ENCODE assay signal across 8 cellular contexts in the genomic region with DNA sequence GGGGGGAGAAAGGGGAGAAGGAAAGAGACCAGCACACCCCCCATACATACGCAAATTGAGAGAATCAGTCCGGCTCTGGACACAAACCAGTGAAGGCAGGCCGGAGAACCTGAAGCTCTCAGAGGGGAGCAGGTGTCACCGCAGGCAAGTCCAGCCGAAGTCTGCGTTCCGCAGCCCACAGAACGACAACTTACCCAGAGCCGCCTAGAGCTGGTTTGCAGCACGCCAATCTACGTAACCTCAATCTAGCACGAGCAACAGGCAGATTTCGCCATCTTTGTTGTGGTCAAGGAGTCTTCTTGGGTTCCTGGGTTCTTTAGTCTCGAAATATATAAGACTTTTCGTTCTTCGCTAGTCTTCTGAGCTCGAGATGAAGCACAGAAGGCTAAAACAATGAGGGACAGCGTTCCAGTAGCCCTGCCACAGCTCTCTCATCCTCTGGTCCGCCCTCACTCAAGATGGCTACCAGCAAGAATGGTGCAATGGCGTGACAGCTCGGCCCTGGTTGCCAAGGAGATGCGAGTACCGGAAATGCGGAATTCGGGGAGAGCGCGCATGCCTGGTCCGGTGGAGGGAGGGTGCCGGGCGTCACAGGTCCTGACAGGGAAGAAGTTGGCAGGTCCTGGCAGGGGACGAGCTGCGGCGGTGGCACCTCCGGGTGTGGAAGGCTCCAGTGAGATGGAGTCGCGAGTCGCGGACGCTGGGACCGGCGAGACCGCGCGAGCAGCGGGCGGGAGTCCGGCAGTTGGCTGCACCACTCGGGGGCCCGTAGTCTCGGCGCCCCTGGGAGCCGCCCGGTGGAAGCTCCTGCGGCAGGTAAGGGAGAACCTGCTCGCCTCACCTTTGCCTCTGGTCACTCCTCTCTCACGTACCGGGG. TPM values are rescaled to one million over a fixed set of nuclear protein-coding genes. Genes with fewer than 3 reads are reported as not detected.
DNase-seq lines count a peak whose midpoint lies in the region; ATAC-seq and TF ChIP-seq lines count a peak whose summit lies in the region.

TSS of gene CAMKMT (plus strand) at position 618 of the 877 bp plus-strand sequence.
TSS of gene PREPL (minus strand) at position 165 of the 877 bp plus-strand sequence. CDS start 15,152 bp downstream, outside the sequence.

- peak within 1 kb of the TSS; percentile 100 for H4K91ac ChIP-seq in IMR-90 (ENCODE audit: insufficient read depth, low read depth, low read length)

- H3K27me3 ChIP-seq in IMR-90 (ENCODE audit: control insufficient read depth, insufficient read depth, low read length) (no peaks in the 10 kb centered on the region), mononuclear cell (ENCODE audit: insufficient read depth, low read length) (no peaks in the 10 kb centered on the region)

- peak within 1 kb of the TSS; percentile 100 for H3K4ac ChIP-seq in IMR-90 (ENCODE audit: low read depth, low read length)

- H2BK120ac ChIP-seq in IMR-90 (ENCODE audit: low read depth, low read length) = peak within 1 kb of the TSS; percentile 99

- peak; percentile 86 for TF ChIP-seq POLR2A in IMR-90 (IDR thresholded peaks at IDR 0.05; ENCODE audit: low read depth, low read length)

- H3K4me3 ChIP-seq in IMR-90 (ENCODE audit: insufficient read depth, low read depth, low read length) (peak within 1 kb of the TSS; percentile 58), epithelial cell of esophagus (ENCODE audit: low read length) (peak within 1 kb of the TSS; percentile 83), mononuclear cell (ENCODE audit: low read length) (peak within 1 kb of the TSS; percentile 89)

- no peak for TF ChIP-seq CTCF in IMR-90 (conservative IDR thresholded peaks at IDR 0.05; ENCODE audit: low read depth, low read length)
- TF ChIP-seq CTCF in epithelial cell of esophagus (IDR thresholded peaks at IDR 0.05; ENCODE audit: insufficient read depth, low read depth, low read length, missing control alignments) = peak; percentile 7

- H3K9me3 ChIP-seq in IMR-90 (ENCODE audit: control insufficient read depth, insufficient read depth, low read length) (no peaks in the 10 kb centered on the region), mononuclear cell (ENCODE audit: low read depth, low read length) (no peaks in the 10 kb centered on the region)

- intact Hi-C loops in IMR-90 (cut with micrococcal nuclease) = loop anchor here (1.0 to 10.0 kb wide), 3 partner anchors 117 to 277 kb away; no protein-coding TSS in a partner anchor

- H4K20me1 ChIP-seq in IMR-90 (ENCODE audit: insufficient read depth, low read length) = peaks cover 3% of the 10 kb centered on the region; the same call in 1 of the 2 replicates

- no peaks in the 10 kb centered on the region for H3K9me1 ChIP-seq in IMR-90 (ENCODE audit: insufficient read depth, low read length)

- CTCF ChIA-PET in IMR-90 (lab: Yijun Ruan, JAX) = interaction anchor here (1.2 kb wide), 1 partner anchor 31 kb away, joined by 3 read pairs; no protein-coding TSS in a partner anchor

- H3K56ac ChIP-seq in IMR-90 (ENCODE audit: extremely low read depth, insufficient read depth, low read length) = peak within 1 kb of the TSS; percentile 100

- peak within 1 kb of the TSS; percentile 93 for H2AFZ ChIP-seq in IMR-90 (replicated peaks; ENCODE audit: low read length, poor library complexity)

- 0% methylated on average over 28 of the region's 57 CpGs; no CpG with 5 or more reads in 1 of the 2 experiments for whole genome bisulfite sequencing in IMR-90 (ENCODE audit: extremely low coverage in 2 of 2, insufficient read length in 1 of 2), 2 experiments

- dilution Hi-C loops in IMR-90 (cut with HindIII; ENCODE audit: low sequenced_read_pairs, unreplicated experiment) = no loop called here

- peak within 1 kb of the TSS; percentile 90 to 98 for H4K8ac ChIP-seq in IMR-90 (ENCODE audit: low read depth in 2 of 2, low read length in 2 of 2)

- peak within 1 kb of the TSS; percentile 92 for H2AK9ac ChIP-seq in IMR-90 (replicated peaks; ENCODE audit: low read depth, low read length, poor library complexity)

- H3K4me1 ChIP-seq in IMR-90 (ENCODE audit: control insufficient read depth, insufficient read depth, low read length) (no peaks in the 10 kb centered on the region), mononuclear cell (ENCODE audit: insufficient read depth, low read length) (peaks cover 16% of the 10 kb centered on the region)

- H3K14ac ChIP-seq in IMR-90 (replicated peaks; ENCODE audit: low read depth, low read length) = peak within 1 kb of the TSS; percentile 100

- H3K27ac ChIP-seq in IMR-90 (ENCODE audit: insufficient read depth, low read length) = peak within 1 kb of the TSS; percentile 98

- H3K4me2 ChIP-seq in IMR-90 (ENCODE audit: low read depth, low read length) = peak within 1 kb of the TSS; percentile 99

- in situ Hi-C loops in IMR-90 (cut with MboI; ENCODE audit: low sequenced_read_pairs) = no loop called here

- peak within 1 kb of the TSS; percentile 98 for H2BK20ac ChIP-seq in IMR-90 (ENCODE audit: low read depth, low read length)

- peak within 1 kb of the TSS; percentile 99 for H2BK5ac ChIP-seq in IMR-90 (ENCODE audit: low read depth, low read length, poor library complexity, severe bottlenecking)

- H3K23ac ChIP-seq in IMR-90 (ENCODE audit: low read depth, low read length) = peak within 1 kb of the TSS; percentile 100

- ATAC-seq in GM21528 (IDR thresholded peaks at IDR 0.05; ENCODE audit: low FRiP score, unreplicated experiment) (peak; percentile 88), IMR-90 (ENCODE audit: low read depth) (peak; percentile 92)

- no peak for TF ChIP-seq RAD21 in IMR-90 (IDR thresholded peaks at IDR 0.05; ENCODE audit: low read length)

- peak within 1 kb of the TSS; percentile 98 for H3K9ac ChIP-seq in IMR-90 (ENCODE audit: low read depth, low read length)

- no peaks in the 10 kb centered on the region for H3K36me3 ChIP-seq in IMR-90 (ENCODE audit: control insufficient read depth, insufficient read depth, low read length)

- H2AK5ac ChIP-seq in IMR-90 (ENCODE audit: low read depth, low read length) = peak within 1 kb of the TSS; percentile 91; the same call in 1 of the 2 replicates

- DNase-seq in DMS 273 treated with DMSO at 0.1 percent for 48 hours (lab: John Stamatoyannopoulos, UW) (peak; percentile 88), IMR-90 (peak; percentile 97), OCI-M1 (lab: John Stamatoyannopoulos, UW) (peak; percentile 97), activated T-cell treated with anti-CD3 and anti-CD28 coated beads for 24 hours (ENCODE audit: low read depth) (peak; percentile 98), epithelial cell of esophagus (ENCODE audit: low read depth) (peak; percentile 99)
- DNase-seq in stimulated activated CD8-positive, alpha-beta memory T cell treated with anti-CD3 and anti-CD28 coated beads, Interleukin-4, amount 100 ng/mL, for 1 hour (ENCODE audit: low read depth in 2 of 2, low spot score in 1 of 2) = peak; percentile 95 to 98

- H3K79me1 ChIP-seq in IMR-90 (ENCODE audit: low read depth in 1 of 2, low read length in 2 of 2) = peaks cover 17 to 26% of the 10 kb centered on the region in 2 experiments

- POLR2A ChIA-PET in IMR-90 (lab: Charles Lee; ENCODE audit: unreplicated experiment) = interaction anchor here (0.6 to 0.8 kb wide), 2 partner anchors 13 to 171 kb away, joined by 3 to 5 read pairs; no protein-coding TSS in a partner anchor

- H3K18ac ChIP-seq in IMR-90 (ENCODE audit: low read depth, low read length) = peak within 1 kb of the TSS; percentile 99

- H4K5ac ChIP-seq in IMR-90 (ENCODE audit: low read depth, low read length) = peak within 1 kb of the TSS; percentile 98

- BruUV-seq in IMR-90 (replicated peaks; lab: Mats Ljungman, UMichigan) = no TSS peak

- H2BK15ac ChIP-seq in IMR-90 (ENCODE audit: low read depth, low read length) = peak within 1 kb of the TSS; percentile 100

TF ChIP-seq in IMR-90, 13 proteins besides CTCF, POLR2A, EP300 and RAD21 (continues in another document):
- TF ChIP-seq SMC3 (IDR thresholded peaks at IDR 0.05; ENCODE audit: low read depth, low read length) (no peak), CEBPB (IDR thresholded peaks at IDR 0.05; ENCODE audit: low read depth, low read length) (peak; percentile 95), BHLHE40 (IDR thresholded peaks at IDR 0.05; ENCODE audit: low read depth, low read length) (peak; percentile 90), FOS (IDR thresholded peaks at IDR 0.05; ENCODE audit: low read depth, low read length) (no peak), RCOR1 (IDR thresholded peaks at IDR 0.05; ENCODE audit: insufficient replicate concordance, low read length) (peak; percentile 25), ELK1 (IDR thresholded peaks at IDR 0.05; ENCODE audit: borderline replicate concordance, low read depth, low read length) (no peak), MAFK (IDR thresholded peaks at IDR 0.05; ENCODE audit: low read depth, low read length) (no peak), MXI1 (IDR thresholded peaks at IDR 0.05; ENCODE audit: borderline replicate concordance, low read depth, low read length) (peak; percentile 66; the same call in 1 of the 2 replicates), NFE2L2 (IDR thresholded peaks at IDR 0.05; ENCODE audit: low read depth, low read length) (no peak), CHD1 (IDR thresholded peaks at IDR 0.05; ENCODE audit: low read depth, low read length) (no peak), RFX5 (IDR thresholded peaks at IDR 0.05; ENCODE audit: low read depth, low read length) (no peak), MAZ (IDR thresholded peaks at IDR 0.05; ENCODE audit: borderline replicate concordance, low read depth, low read length) (peak; percentile 71; the same call in 1 of the 2 replicates)

RNA-seq across cellular contexts. Expression of gene CAMKMT, which starts in this region (rescaled TPM):
- total RNA-seq in IMR-90 (2012; rRNA removed) (6.7 and 6.8 TPM in 2 replicates), mononuclear cell (13.9 TPM)
- 3.7 and 4.4 TPM in 2 replicates for polyA plus RNA-seq in IMR-90 (2012; rRNA removed)
- 2.0 and 3.1 TPM in 2 replicates for polyA plus RNA-seq in IMR-90 (2012; cell fraction: cytosol; rRNA removed)
- polyA plus RNA-seq in IMR-90 (2012; cell fraction: nucleus; rRNA removed; ENCODE audit: low replicate concordance) = 0.95 and 3.8 TPM in 2 replicates

RNA-seq across cellular contexts. Expression of gene PREPL, which starts in this region (rescaled TPM):
- total RNA-seq in IMR-90 (2012; rRNA removed) (39.6 and 59.2 TPM in 2 replicates), mononuclear cell (19.4 TPM)
- 22.8 and 27.6 TPM in 2 replicates for polyA plus RNA-seq in IMR-90 (2012; rRNA removed)
- polyA plus RNA-seq in IMR-90 (2012; cell fraction: cytosol; rRNA removed) = 3.9 and 4.9 TPM in 2 replicates
- 2.5 and 37.3 TPM in 2 replicates for polyA plus RNA-seq in IMR-90 (2012; cell fraction: nucleus; rRNA removed; ENCODE audit: low replicate concordance)

Comparison
In these comparisons a context has a peak if more than half of its experiments do, and no peak if none do; other contexts are left out.
1. Peak in every context shown above with its lines: DNase-seq, ATAC-seq, H3K4me3 ChIP-seq and H3K27ac ChIP-seq.